In genomic region chr11:118621071-118621815, GRCh38 we compare ENCODE assay signal across 8 cellular contexts. TPM values are rescaled to one million over a fixed set of nuclear protein-coding genes. Genes with fewer than 3 reads are reported as not detected.
DNase-seq lines count a peak whose midpoint lies in the region; TF ChIP-seq lines count a peak whose summit lies in the region.

No MANE protein-coding gene starts in this region.

- H3K27me3 ChIP-seq in GM23248 (replicated peaks; ENCODE audit: insufficient read depth) (no peaks in the 10 kb centered on the region), mesenchymal stem cell (ENCODE audit: control insufficient read depth in 1 of 2, insufficient read depth in 1 of 2, low read length in 2 of 2) (no peaks in the 10 kb centered on the region), stomach smooth muscle (ENCODE audit: control insufficient read depth in 1 of 2, insufficient read depth in 2 of 2, low read length in 2 of 2) (no peaks in the 10 kb centered on the region)

- H2AK5ac ChIP-seq in mesenchymal stem cell (ENCODE audit: low read length, severe bottlenecking) = peak overlapping the region; percentile 98

- no peaks in the 10 kb centered on the region for H3K9me2 ChIP-seq in GM23248 (ENCODE audit: insufficient read depth)

- peak overlapping the region; percentile 86 for H3K9ac ChIP-seq in GM23248
- peak overlapping the region; percentile 75 for H3K9ac ChIP-seq in mesenchymal stem cell (ENCODE audit: low read length)
- H3K9ac ChIP-seq in stomach smooth muscle (ENCODE audit: low read length in 2 of 2) = peak overlapping the region; percentile 78 to 80

- CTCF ChIA-PET in activated CD4-positive, alpha-beta memory T cell treated with anti-CD3 and anti-CD28 coated beads, Interleukin-2, amount 10 ng/mL, durations not matched to agents 7 days and 5 days (lab: Charles Lee) = interaction anchor here (0.7 to 1.3 kb wide), 3 partner anchors 9 to 39 kb away, joined by 3 to 4 read pairs (median 3); no protein-coding TSS in a partner anchor

- H3K14ac ChIP-seq in mesenchymal stem cell (ENCODE audit: low read length in 2 of 2) = peak overlapping the region in 1 of 2 experiments; percentile 87

- H3K27ac ChIP-seq in GM23248 (peak overlapping the region; percentile 99), mesenchymal stem cell (ENCODE audit: low read length, poor library complexity, severe bottlenecking) (peak overlapping the region; percentile 99), stomach smooth muscle (ENCODE audit: low read length) (peak overlapping the region; percentile 80)

- TF ChIP-seq POLR2A in erythroblast (IDR thresholded peaks at IDR 0.05; ENCODE audit: low read length) = no peak

- peak overlapping the region; percentile 98 for H4K91ac ChIP-seq in mesenchymal stem cell (ENCODE audit: low read length)

- H3K79me1 ChIP-seq in mesenchymal stem cell (replicated peaks; ENCODE audit: low read length, poor library complexity, severe bottlenecking) = peaks cover 15% of the 10 kb centered on the region

- WGBS in GM23248 (ENCODE audit: low coverage in 1 of 2, low lambda C conversion rate in 2 of 2, missing lambda C conversion rate in 2 of 2), 2 experiments = 3 to 4% methylated on average over 32 to 38 of the region's 38 CpGs
- WGBS in mesenchymal stem cell = under 1% methylated on average over 35 of the region's 38 CpGs

- peak overlapping the region; percentile 32 for H3K4me3 Mint-ChIP-seq in activated CD4-positive, alpha-beta memory T cell treated with anti-CD3 and anti-CD28 coated beads, Interleukin-2, amount 10 ng/mL, durations not matched to agents 7 days and 5 days

- no peaks in the 10 kb centered on the region for H3K9me3 Mint-ChIP-seq in activated CD4-positive, alpha-beta memory T cell treated with anti-CD3 and anti-CD28 coated beads, Interleukin-2, amount 10 ng/mL, durations not matched to agents 7 days and 5 days

- peak overlapping the region; percentile 24 to 90 for H2BK12ac ChIP-seq in mesenchymal stem cell (ENCODE audit: low read length in 2 of 2)

- peak overlapping the region; percentile 90 for H2BK5ac ChIP-seq in mesenchymal stem cell (ENCODE audit: low read depth, low read length, poor library complexity, severe bottlenecking)

- no peaks in the 10 kb centered on the region for H3K36me3 Mint-ChIP-seq in activated CD4-positive, alpha-beta memory T cell treated with anti-CD3 and anti-CD28 coated beads, Interleukin-2, amount 10 ng/mL, durations not matched to agents 7 days and 5 days (ENCODE audit: low read depth)

- H3K4me2 ChIP-seq in GM23248 (ENCODE audit: unreplicated experiment) (peak overlapping the region; percentile 97), mesenchymal stem cell (ENCODE audit: low read length, poor library complexity, severe bottlenecking) (peak overlapping the region; percentile 65)

- in situ Hi-C loops in GM23248 (cut with MboI) = no loop called here

- H3K79me2 ChIP-seq in GM23248 (ENCODE audit: insufficient read depth) = peaks cover 65% of the 10 kb centered on the region

- H3K27ac Mint-ChIP-seq in activated CD4-positive, alpha-beta memory T cell treated with anti-CD3 and anti-CD28 coated beads, Interleukin-2, amount 10 ng/mL, durations not matched to agents 7 days and 5 days = no peak overlapping the region

- H3K4me3 ChIP-seq in GM23248 = peak overlapping the region; percentile 78
- peak overlapping the region; percentile 58 to 69 for H3K4me3 ChIP-seq in mesenchymal stem cell (ENCODE audit: insufficient read depth in 1 of 2, low read depth in 1 of 2, low read length in 2 of 2)
- peak overlapping the region; percentile 77 to 89 for H3K4me3 ChIP-seq in stomach smooth muscle (ENCODE audit: low read length in 2 of 2)

- H3F3A ChIP-seq in GM23248 (ENCODE audit: insufficient read depth) = peaks cover 58% of the 10 kb centered on the region

- H4K8ac ChIP-seq in mesenchymal stem cell (ENCODE audit: low read length) = peak overlapping the region; percentile 82

- peaks cover 16% of the 10 kb centered on the region for H3K36me3 ChIP-seq in GM23248 (ENCODE audit: low read depth)
- H3K36me3 ChIP-seq in mesenchymal stem cell (ENCODE audit: control insufficient read depth in 1 of 2, insufficient read depth in 2 of 2, low read depth in 1 of 2, low read length in 2 of 2) = peaks cover 47 to 54% of the 10 kb centered on the region in 2 experiments
- H3K36me3 ChIP-seq in stomach smooth muscle (ENCODE audit: control insufficient read depth in 2 of 2, insufficient read depth in 2 of 2, low read length in 2 of 2) = peaks cover 21 to 24% of the 10 kb centered on the region in 2 donors

- peaks cover 19% of the 10 kb centered on the region for H3K27me3 Mint-ChIP-seq in activated CD4-positive, alpha-beta memory T cell treated with anti-CD3 and anti-CD28 coated beads, Interleukin-2, amount 10 ng/mL, durations not matched to agents 7 days and 5 days

- H3K9me3 ChIP-seq in GM23248 (ENCODE audit: low read depth) (no peaks in the 10 kb centered on the region), mesenchymal stem cell (ENCODE audit: control insufficient read depth, low read length) (no peaks in the 10 kb centered on the region), stomach smooth muscle (ENCODE audit: control insufficient read depth in 2 of 2, low read length in 2 of 2) (no peaks in the 10 kb centered on the region)

- H3K4me1 ChIP-seq in GM23248 (ENCODE audit: insufficient read depth) (peaks cover 71% of the 10 kb centered on the region), mesenchymal stem cell (ENCODE audit: control insufficient read depth, insufficient read depth, low read depth, low read length) (peaks cover 58% of the 10 kb centered on the region), stomach smooth muscle (ENCODE audit: control insufficient read depth, insufficient read depth, low read length) (peaks cover 65% of the 10 kb centered on the region)

- POLR2A ChIA-PET in activated CD4-positive, alpha-beta memory T cell treated with anti-CD3 and anti-CD28 coated beads, Interleukin-2, amount 10 ng/mL, durations not matched to agents 7 days and 5 days (lab: Charles Lee) = no interaction called here

- no peaks in the 10 kb centered on the region for H4K20me1 ChIP-seq in GM23248 (ENCODE audit: insufficient read depth)

- H2AFZ ChIP-seq in GM23248 = no peak overlapping the region
- H2AFZ ChIP-seq in mesenchymal stem cell (ENCODE audit: low read depth, low read length) = no peak overlapping the region

- peak overlapping the region; percentile 85 to 88 for H3K4ac ChIP-seq in mesenchymal stem cell (ENCODE audit: low read depth in 1 of 2, low read length in 2 of 2)

- H3K23ac ChIP-seq in mesenchymal stem cell (ENCODE audit: low read length in 2 of 2) = no peak overlapping the region

- H2BK120ac ChIP-seq in mesenchymal stem cell (ENCODE audit: low read depth, low read length) = peak overlapping the region; percentile 93

- H3K18ac ChIP-seq in mesenchymal stem cell (ENCODE audit: low read depth in 1 of 2, low read length in 2 of 2) = peak overlapping the region; percentile 89 to 96

- H2BK15ac ChIP-seq in mesenchymal stem cell (ENCODE audit: low read depth, poor library complexity, severe bottlenecking) = peak overlapping the region; percentile 94

- DNase-seq in 8988T (peak; percentile 83), GM23248 (peak; percentile 91), NCI-H345 (lab: John Stamatoyannopoulos, UW) (peak; percentile 90), erythroblast (lab: John Stamatoyannopoulos, UW) (peak; percentile 15 to 20), mesenchymal stem cell (peak; percentile 94), GM19240 (ENCODE audit: insufficient read length, low spot score) (no peak)
- peak; percentile 29 for DNase-seq in activated CD4-positive, alpha-beta memory T cell treated with anti-CD3 and anti-CD28 coated beads, Interleukin-2, amount 10 ng/mL, durations not matched to agents 7 days and 5 days

- H3K4me1 Mint-ChIP-seq in activated CD4-positive, alpha-beta memory T cell treated with anti-CD3 and anti-CD28 coated beads, Interleukin-2, amount 10 ng/mL, durations not matched to agents 7 days and 5 days = peaks cover 10% of the 10 kb centered on the region

RNA-seq across cellular contexts. Expression of gene PHLDB1, which starts 13.8 kb away (rescaled TPM):
- 102 and 109 TPM in 2 replicates for total RNA-seq in GM23248 (2014; rRNA removed; shearing (Covaris generic))
- polyA plus RNA-seq in GM23248 (2016; fragmentation: Nextera tagmentation; extraction: Ambion mirVana) = 91.7 and 91.8 TPM in 2 replicates
- total RNA-seq in activated CD4-positive, alpha-beta memory T cell treated with anti-CD3 and anti-CD28 coated beads, Interleukin-2, amount 10 ng/mL, durations not matched to agents 7 days and 5 days = under 1 TPM; 0.53 to 0.63 TPM
- 124 TPM for polyA plus RNA-seq in mesenchymal stem cell (2013, experiment 1 of 2)
- polyA plus RNA-seq in mesenchymal stem cell (2013, experiment 2 of 2) = 114 TPM

RNA-seq across cellular contexts. Expression of gene ARCN1, which starts 49.0 kb away (rescaled TPM):
- 187 and 191 TPM in 2 replicates for total RNA-seq in GM23248 (2014; rRNA removed; shearing (Covaris generic))
- 188 and 190 TPM in 2 replicates for polyA plus RNA-seq in GM23248 (2016; fragmentation: Nextera tagmentation; extraction: Ambion mirVana)
- 100 to 1,000 TPM; 138 to 141 TPM for total RNA-seq in activated CD4-positive, alpha-beta memory T cell treated with anti-CD3 and anti-CD28 coated beads, Interleukin-2, amount 10 ng/mL, durations not matched to agents 7 days and 5 days
- polyA plus RNA-seq in mesenchymal stem cell (2013, experiment 1 of 2) = 251 TPM
- 261 TPM for polyA plus RNA-seq in mesenchymal stem cell (2013, experiment 2 of 2)

RNA-seq across cellular contexts. Expression of gene IFT46, which starts 55.5 kb away (rescaled TPM):
- 38.1 and 49.5 TPM in 2 replicates for total RNA-seq in GM23248 (2014; rRNA removed; shearing (Covaris generic))
- 21.7 and 25.9 TPM in 2 replicates for polyA plus RNA-seq in GM23248 (2016; fragmentation: Nextera tagmentation; extraction: Ambion mirVana)
- total RNA-seq in activated CD4-positive, alpha-beta memory T cell treated with anti-CD3 and anti-CD28 coated beads, Interleukin-2, amount 10 ng/mL, durations not matched to agents 7 days and 5 days = 1 to 10 TPM; 9.6 to 10.0 TPM
- 19.2 TPM for polyA plus RNA-seq in mesenchymal stem cell (2013, experiment 1 of 2)
- polyA plus RNA-seq in mesenchymal stem cell (2013, experiment 2 of 2) = 18.5 TPM

RNA-seq across cellular contexts. Expression of gene TREH, which starts 58.2 kb away (rescaled TPM):
- not detected in 2 replicates for total RNA-seq in GM23248 (2014; rRNA removed; shearing (Covaris generic))
- 0.06 and 0.09 TPM in 2 replicates for polyA plus RNA-seq in GM23248 (2016; fragmentation: Nextera tagmentation; extraction: Ambion mirVana)
- not detected for total RNA-seq in activated CD4-positive, alpha-beta memory T cell treated with anti-CD3 and anti-CD28 coated beads, Interleukin-2, amount 10 ng/mL, durations not matched to agents 7 days and 5 days
- not detected for polyA plus RNA-seq in mesenchymal stem cell (2013, experiment 1 of 2)
- not detected for polyA plus RNA-seq in mesenchymal stem cell (2013, experiment 2 of 2)

Comparison
In these comparisons a context has a peak if more than half of its experiments do, and no peak if none do; other contexts are left out.
1. RNA of gene PHLDB1, which starts 13.8 kb away (total RNA-seq): 102 to 109 TPM in GM23248; 0.53 to 0.63 TPM in activated CD4-positive, alpha-beta memory T cell treated with anti-CD3 and anti-CD28 coated beads, Interleukin-2, amount 10 ng/mL, durations not matched to agents 7 days and 5 days; every median in the first group is over 10 times any median in the second.
2. Peak in every context shown above with its lines, with median percentiles within 50 percentile points of each other: H3K27ac ChIP-seq, H3K4me3 ChIP-seq and H3K9ac ChIP-seq.